16 cellular contexts compared by ENCODE assay signal in the genomic region with DNA sequence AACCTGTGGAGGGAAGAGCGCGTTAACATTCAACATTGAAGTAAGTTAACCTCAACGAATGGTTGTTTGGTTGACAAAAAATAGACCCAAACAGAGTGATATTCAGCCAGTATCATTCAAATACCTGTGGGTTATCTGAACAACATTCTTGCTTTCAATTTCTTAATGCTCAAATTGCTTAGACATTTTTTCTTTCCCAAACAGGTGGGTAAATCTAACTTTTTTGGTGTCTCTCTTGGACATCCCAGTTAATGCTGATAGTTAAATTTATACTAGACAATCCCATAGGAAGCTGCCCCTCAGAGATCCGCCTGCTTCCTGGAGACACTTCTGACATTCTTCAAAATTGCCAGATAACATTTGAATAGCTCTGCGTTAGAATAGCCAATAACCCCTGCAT. TPM values are rescaled to one million over a fixed set of nuclear protein-coding genes. Genes with fewer than 3 reads are reported as not detected.
A peak's percentile ranks its signal among the peaks of the same experiment; 100 is the strongest.
DNase-seq lines count a peak whose midpoint lies in the region; ATAC-seq, FAIRE-seq and TF ChIP-seq lines count a peak whose summit lies in the region.
"Had no signal": no experiment of that assay in that cellular context is flagged by ENCODE, and none has a peak within 500 bp of the region (broad histone marks: within the 10 kb centered on the region; RNA-seq: fewer than 3 reads in every experiment).

No MANE protein-coding gene starts in this region.

- no peaks in the 10 kb centered on the region for H4K20me1 ChIP-seq in GM23338 (replicated peaks; ENCODE audit: insufficient read depth)

- H3K4me2 ChIP-seq in GM23338, result no peak overlapping the region

- no peak overlapping the region for H3K4me3 Mint-ChIP-seq in GM23338
- H3K4me3 Mint-ChIP-seq: CD4-positive, alpha-beta memory T cell; H9 had no signal

- ATAC-seq in GM23338 (no peak), HG03457 (IDR thresholded peaks at IDR 0.05; ENCODE audit: unreplicated experiment) (no peak)

- H3K4me1 ChIP-seq in GM23338 (ENCODE audit: insufficient read depth) (no peaks in the 10 kb centered on the region), esophagus muscularis mucosa (no peaks in the 10 kb centered on the region), suprapubic skin (peaks cover 16% of the 10 kb centered on the region)

- H3K36me3 ChIP-seq in GM23338 (ENCODE audit: insufficient read depth) (no peaks in the 10 kb centered on the region), esophagus muscularis mucosa (no peaks in the 10 kb centered on the region), suprapubic skin (no peaks in the 10 kb centered on the region)

- WGBS in esophagus muscularis mucosa, result 87% methylated on average over 5 of the region's 5 CpGs
- WGBS in suprapubic skin, result 90% methylated on average over 5 of the region's 5 CpGs

- H3K36me3 Mint-ChIP-seq in GM23338 (ENCODE audit: low read depth), result no peaks in the 10 kb centered on the region
- H3K36me3 Mint-ChIP-seq: CD4-positive, alpha-beta memory T cell had no signal

- H2AFZ ChIP-seq in GM23338, result 0 out of 2 replicates have a peak overlapping the region, but pooled peaks have one; percentile 82
- H2AFZ ChIP-seq: GM23248 had no signal

- H3K27ac ChIP-seq in GM23338 (ENCODE audit: low read depth), result no peak overlapping the region
- H3K27ac ChIP-seq in esophagus muscularis mucosa (replicated peaks in 1 of 4), result no peak overlapping the region
- H3K27ac ChIP-seq in suprapubic skin, result no peak overlapping the region
- H3K27ac ChIP-seq: GM23248 had no signal

- H3K9me2 ChIP-seq in GM23338 (ENCODE audit: insufficient read depth), result 0 out of 2 replicates have a peak, but pooled peaks cover 3% of the 10 kb centered on the region

- DNase-seq in GM23338 (ENCODE audit: low spot score), result no peak
- no peak for DNase-seq in HTR-8/SVneo (ENCODE audit: insufficient read length, low spot score)
- DNase-seq in esophagus muscularis mucosa (ENCODE audit: extremely low spot score), result peak; percentile 26
- no peak for DNase-seq in suprapubic skin (ENCODE audit: low spot score in 2 of 2)
- no peak for DNase-seq in NCI-H2171 (lab: John Stamatoyannopoulos, UW)
- DNase-seq: C1 segment of cervical spinal cord; Calu3; CD4-positive, alpha-beta memory T cell; COR-L47; DMS53; DMS79 treated with DMSO at 0.1 percent for 48 hours; GF-D8; GM23248; H9 had no signal

- peak; percentile 83 for FAIRE-seq in HTR-8/SVneo (lab: Jason Lieb, UNC)
- FAIRE-seq: GM12892 had no signal

- TF ChIP-seq CTCF in GM23338 (conservative IDR thresholded peaks at IDR 0.05; ENCODE audit: low read depth in 2 of 2) (no peak), esophagus muscularis mucosa (IDR thresholded peaks at IDR 0.05) (no peak), suprapubic skin (IDR thresholded peaks at IDR 0.05) (no peak)

- no peaks in the 10 kb centered on the region for H3K9me3 ChIP-seq in esophagus muscularis mucosa
- no peaks in the 10 kb centered on the region for H3K9me3 ChIP-seq in suprapubic skin

- peaks cover 2% of the 10 kb centered on the region; the same call in 2 of the 3 replicates for H3K4me1 Mint-ChIP-seq in GM23338
- H3K4me1 Mint-ChIP-seq: CD4-positive, alpha-beta memory T cell had no signal

- H3K27me3 Mint-ChIP-seq in GM23338 (ENCODE audit: insufficient read depth, low read depth, poor library complexity), result peaks cover 1% of the 10 kb centered on the region

- no peaks in the 10 kb centered on the region for H3F3A ChIP-seq in GM23338 (replicated peaks; ENCODE audit: low read depth)

- H3K79me2 ChIP-seq in GM23338 (replicated peaks; ENCODE audit: insufficient read depth), result no peaks in the 10 kb centered on the region

- H3K9me3 Mint-ChIP-seq in GM23338, result no peaks in the 10 kb centered on the region
- H3K9me3 Mint-ChIP-seq: CD4-positive, alpha-beta memory T cell; H9 had no signal

- intact Hi-C loops in esophagus muscularis mucosa (cut with DNase I), result no loop called here

- H3K4me3 ChIP-seq in GM23338 (no peak overlapping the region), esophagus muscularis mucosa (no peak overlapping the region), suprapubic skin (no peak overlapping the region)
- H3K4me3 ChIP-seq: GM23248 had no signal

- no peak for TF ChIP-seq EP300 in esophagus muscularis mucosa (IDR thresholded peaks at IDR 0.05)
- no peak for TF ChIP-seq EP300 in suprapubic skin (IDR thresholded peaks at IDR 0.05)

- no peak for TF ChIP-seq POLR2A in esophagus muscularis mucosa (IDR thresholded peaks at IDR 0.05; ENCODE audit: low read depth)
- no peak for TF ChIP-seq POLR2A in suprapubic skin (IDR thresholded peaks at IDR 0.05)

- no peak overlapping the region for H3K27ac Mint-ChIP-seq in GM23338
- H3K27ac Mint-ChIP-seq: CD4-positive, alpha-beta memory T cell; H9 had no signal

- H3K27me3 ChIP-seq in GM23338 (ENCODE audit: insufficient read depth) (no peaks in the 10 kb centered on the region), esophagus muscularis mucosa (peaks cover 0 to 12% (median 0%) of the 10 kb centered on the region in 4 donors), suprapubic skin (no peaks in the 10 kb centered on the region)

TF ChIP-seq in GM23338, 12 proteins besides CTCF, POLR2A, EP300 and RAD21 (continues in another document):
- TF ChIP-seq, protein P1, sequence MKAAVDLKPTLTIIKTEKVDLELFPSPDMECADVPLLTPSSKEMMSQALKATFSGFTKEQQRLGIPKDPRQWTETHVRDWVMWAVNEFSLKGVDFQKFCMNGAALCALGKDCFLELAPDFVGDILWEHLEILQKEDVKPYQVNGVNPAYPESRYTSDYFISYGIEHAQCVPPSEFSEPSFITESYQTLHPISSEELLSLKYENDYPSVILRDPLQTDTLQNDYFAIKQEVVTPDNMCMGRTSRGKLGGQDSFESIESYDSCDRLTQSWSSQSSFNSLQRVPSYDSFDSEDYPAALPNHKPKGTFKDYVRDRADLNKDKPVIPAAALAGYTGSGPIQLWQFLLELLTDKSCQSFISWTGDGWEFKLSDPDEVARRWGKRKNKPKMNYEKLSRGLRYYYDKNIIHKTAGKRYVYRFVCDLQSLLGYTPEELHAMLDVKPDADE (IDR thresholded peaks at IDR 0.05), result no peak
- TF ChIP-seq EZH2phosphoT487 (IDR thresholded peaks at IDR 0.05; ENCODE audit: unreplicated experiment) (no peak), ZNF114 (CRISPR knock-in tag; IDR thresholded peaks at IDR 0.05) (no peak), POLR2AphosphoS5 (IDR thresholded peaks at IDR 0.05; ENCODE audit: low read depth) (no peak), CREB1 (CRISPR knock-in tag; IDR thresholded peaks at IDR 0.05; ENCODE audit: low read depth) (no peak), JUNB (IDR thresholded peaks at IDR 0.05; ENCODE audit: unreplicated experiment) (no peak), ZNF331 (CRISPR knock-in tag; IDR thresholded peaks at IDR 0.05; ENCODE audit: low read depth) (no peak), STAT1 (IDR thresholded peaks at IDR 0.05; ENCODE audit: unreplicated experiment) (no peak)
- TF ChIP-seq, protein P2, sequence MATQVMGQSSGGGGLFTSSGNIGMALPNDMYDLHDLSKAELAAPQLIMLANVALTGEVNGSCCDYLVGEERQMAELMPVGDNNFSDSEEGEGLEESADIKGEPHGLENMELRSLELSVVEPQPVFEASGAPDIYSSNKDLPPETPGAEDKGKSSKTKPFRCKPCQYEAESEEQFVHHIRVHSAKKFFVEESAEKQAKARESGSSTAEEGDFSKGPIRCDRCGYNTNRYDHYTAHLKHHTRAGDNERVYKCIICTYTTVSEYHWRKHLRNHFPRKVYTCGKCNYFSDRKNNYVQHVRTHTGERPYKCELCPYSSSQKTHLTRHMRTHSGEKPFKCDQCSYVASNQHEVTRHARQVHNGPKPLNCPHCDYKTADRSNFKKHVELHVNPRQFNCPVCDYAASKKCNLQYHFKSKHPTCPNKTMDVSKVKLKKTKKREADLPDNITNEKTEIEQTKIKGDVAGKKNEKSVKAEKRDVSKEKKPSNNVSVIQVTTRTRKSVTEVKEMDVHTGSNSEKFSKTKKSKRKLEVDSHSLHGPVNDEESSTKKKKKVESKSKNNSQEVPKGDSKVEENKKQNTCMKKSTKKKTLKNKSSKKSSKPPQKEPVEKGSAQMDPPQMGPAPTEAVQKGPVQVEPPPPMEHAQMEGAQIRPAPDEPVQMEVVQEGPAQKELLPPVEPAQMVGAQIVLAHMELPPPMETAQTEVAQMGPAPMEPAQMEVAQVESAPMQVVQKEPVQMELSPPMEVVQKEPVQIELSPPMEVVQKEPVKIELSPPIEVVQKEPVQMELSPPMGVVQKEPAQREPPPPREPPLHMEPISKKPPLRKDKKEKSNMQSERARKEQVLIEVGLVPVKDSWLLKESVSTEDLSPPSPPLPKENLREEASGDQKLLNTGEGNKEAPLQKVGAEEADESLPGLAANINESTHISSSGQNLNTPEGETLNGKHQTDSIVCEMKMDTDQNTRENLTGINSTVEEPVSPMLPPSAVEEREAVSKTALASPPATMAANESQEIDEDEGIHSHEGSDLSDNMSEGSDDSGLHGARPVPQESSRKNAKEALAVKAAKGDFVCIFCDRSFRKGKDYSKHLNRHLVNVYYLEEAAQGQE (IDR thresholded peaks at IDR 0.05; ENCODE audit: unreplicated experiment), result no peak

RNA-seq across cellular contexts. Expression of a gene that starts 14.1 kb away (rescaled TPM):
- total RNA-seq in GM23338 (2014; rRNA removed; shearing (Covaris generic)), result 105 and 196 TPM in 2 replicates
- polyA plus RNA-seq in GM23338 (2016; fragmentation: Nextera tagmentation; extraction: Ambion mirVana), result 477 and 584 TPM in 2 replicates
- total RNA-seq in esophagus muscularis mucosa (10 to 100 TPM; 43.2 to 96.8 (median 58.7) TPM), suprapubic skin (10 to 100 TPM; 33.2 to 48.7 (median 42.0) TPM)

RNA-seq across cellular contexts. Expression of a gene that starts 20.0 kb away (rescaled TPM):
- 0.12 TPM in 1 of 2 replicates, not detected in the other for total RNA-seq in GM23338 (2014; rRNA removed; shearing (Covaris generic))
- 0.10 TPM in 1 of 2 replicates, not detected in the other for polyA plus RNA-seq in GM23338 (2016; fragmentation: Nextera tagmentation; extraction: Ambion mirVana)
- total RNA-seq in esophagus muscularis mucosa, result not detected
- total RNA-seq in suprapubic skin, result 1 to 10 TPM in 3 of 4 donors, not detected in 1; 1.0 to 2.5 (median 1.5) TPM
- total RNA-seq: H9 had no signal
